Comparison of ENCODE assay signal across 30 cellular contexts in genomic region chr13:73732350-73732749, GRCh38.
"Had no signal": no experiment of that assay in that cellular context is flagged by ENCODE, and none has a peak within 500 bp of the region (broad histone marks: within the 10 kb centered on the region; RNA-seq: fewer than 3 reads in every experiment).

No MANE protein-coding gene starts in this region.

- H3K9me3 ChIP-seq: body of pancreas, gastroesophageal sphincter, spleen, suprapubic skin, tibial artery, upper lobe of right lung had no signal

- ATAC-seq: activated CD4-positive, CD25-positive, alpha-beta regulatory T cell treated with anti-CD3 and anti-CD28 coated beads, Interleukin-2, amount 50 U/mL, for 24 hours; body of pancreas; gastroesophageal sphincter; left cardiac atrium; natural killer cell; right cardiac atrium; upper lobe of right lung had no signal

- H3K27me3 ChIP-seq: body of pancreas, dorsolateral prefrontal cortex, gastroesophageal sphincter, spleen, suprapubic skin, tibial artery, upper lobe of right lung had no signal

- H3K36me3 ChIP-seq: suprapubic skin, upper lobe of right lung, WERI-Rb-1 had no signal

- H3K4me1 Mint-ChIP-seq: activated naive CD4-positive, alpha-beta T cell treated with anti-CD3 and anti-CD28 coated beads, Interleukin-2, amount 10 ng/mL, durations not matched to agents 7 days and 5 days; mesothelial cell of epicardium had no signal

- H3K4me3 Mint-ChIP-seq: activated CD4-positive, alpha-beta memory T cell treated with anti-CD3 and anti-CD28 coated beads for 36 hours; activated naive CD4-positive, alpha-beta T cell treated with anti-CD3 and anti-CD28 coated beads, Interleukin-2, amount 10 ng/mL, durations not matched to agents 7 days and 5 days; activated T-helper 1 cell treated with anti-CD3 and anti-CD28 coated beads, Interleukin-12 subunit alpha, Interleukin-12 subunit beta, Interleukin-2, Interleukin-4 antibody, amounts not matched to agents 30 ng/mL and 10 ng/mL and 1 ng/mL, durations not matched to agents 14 hours and 24 hours and 36 hours; mesothelial cell of epicardium; natural killer cell had no signal

- FAIRE-seq: keratinocyte, TTC549 had no signal

- H3K27ac ChIP-seq: body of pancreas, coronary artery, dorsolateral prefrontal cortex, gastroesophageal sphincter, spleen, suprapubic skin, tibial artery, upper lobe of right lung, WERI-Rb-1 had no signal

- DNase-seq: activated CD4-positive, alpha-beta memory T cell treated with anti-CD3 and anti-CD28 coated beads for 36 hours; activated CD4-positive, alpha-beta T cell treated with anti-CD3 and anti-CD28 coated beads for 48 hours; activated CD8-positive, alpha-beta memory T cell treated with anti-CD3 and anti-CD28 coated beads, Interleukin-2, amount 50 U/mL, for 4 hours; activated gamma-delta T cell; activated naive CD4-positive, alpha-beta T cell treated with anti-CD3 and anti-CD28 coated beads, Interleukin-2, amount 10 ng/mL, durations not matched to agents 7 days and 5 days; activated T-cell treated with anti-CD3 and anti-CD28 coated beads, Interleukin-2, amount 50 U/mL, for 1 hour; aorta; body of pancreas; cerebellar nuclear complex; dorsolateral prefrontal cortex; effector memory CD4-positive, alpha-beta T cell; erythroblast; hippocampal formation; left cardiac atrium; natural killer cell; right cardiac atrium; spleen; stimulated activated naive CD4-positive, alpha-beta T cell; T-helper 9 cell; tibial artery; upper lobe of right lung; WERI-Rb-1 had no signal

- H3K27me3 Mint-ChIP-seq: activated CD4-positive, alpha-beta memory T cell treated with anti-CD3 and anti-CD28 coated beads for 36 hours; activated naive CD4-positive, alpha-beta T cell treated with anti-CD3 and anti-CD28 coated beads, Interleukin-2, amount 10 ng/mL, durations not matched to agents 7 days and 5 days had no signal

- H3K4me1 ChIP-seq: body of pancreas, gastroesophageal sphincter, spleen, suprapubic skin, tibial artery, upper lobe of right lung had no signal

- H3K36me3 Mint-ChIP-seq: natural killer cell had no signal

- H3K9me3 Mint-ChIP-seq: activated CD4-positive, alpha-beta memory T cell treated with anti-CD3 and anti-CD28 coated beads for 36 hours; activated naive CD4-positive, alpha-beta T cell treated with anti-CD3 and anti-CD28 coated beads, Interleukin-2, amount 10 ng/mL, durations not matched to agents 7 days and 5 days; activated T-helper 1 cell treated with anti-CD3 and anti-CD28 coated beads, Interleukin-12 subunit alpha, Interleukin-12 subunit beta, Interleukin-2, Interleukin-4 antibody, amounts not matched to agents 30 ng/mL and 10 ng/mL and 1 ng/mL, durations not matched to agents 14 hours and 24 hours and 36 hours; mesothelial cell of epicardium; natural killer cell had no signal

- H3K27ac Mint-ChIP-seq: activated CD4-positive, alpha-beta memory T cell treated with anti-CD3 and anti-CD28 coated beads for 36 hours; activated naive CD4-positive, alpha-beta T cell treated with anti-CD3 and anti-CD28 coated beads, Interleukin-2, amount 10 ng/mL, durations not matched to agents 7 days and 5 days; activated T-helper 1 cell treated with anti-CD3 and anti-CD28 coated beads, Interleukin-12 subunit alpha, Interleukin-12 subunit beta, Interleukin-2, Interleukin-4 antibody, amounts not matched to agents 30 ng/mL and 10 ng/mL and 1 ng/mL, durations not matched to agents 14 hours and 24 hours and 36 hours; mesothelial cell of epicardium had no signal

- H3K4me3 ChIP-seq: body of pancreas, coronary artery, dorsolateral prefrontal cortex, gastroesophageal sphincter, spleen, suprapubic skin, tibial artery, upper lobe of right lung had no signal
